ENCODE assay signal across 8 cellular contexts in genomic region chr14:105064721-105065143, GRCh38. TPM values are rescaled to one million over a fixed set of nuclear protein-coding genes. Genes with fewer than 3 reads are reported as not detected.
DNase-seq lines count a peak whose midpoint lies in the region; ATAC-seq and TF ChIP-seq lines count a peak whose summit lies in the region.

No MANE protein-coding gene starts in this region.

- H3K36me3 Mint-ChIP-seq in endodermal cell (ENCODE audit: low read depth) (no peaks in the 10 kb centered on the region), progenitor cell of endocrine pancreas (ENCODE audit: insufficient read depth) (no peaks in the 10 kb centered on the region)

- intact Hi-C loops in PC-3 (cut with micrococcal nuclease) = no loop called here

- no TSS peak for BruUV-seq in PC-3 (replicated peaks; lab: Mats Ljungman, UMichigan)

- H3K27me3 Mint-ChIP-seq in endodermal cell (ENCODE audit: insufficient read depth) = peaks cover 3% of the 10 kb centered on the region
- H3K27me3 Mint-ChIP-seq in progenitor cell of endocrine pancreas = peaks cover 3% of the 10 kb centered on the region

- H3K27ac Mint-ChIP-seq in endodermal cell (peak overlapping the region; percentile 39), progenitor cell of endocrine pancreas (peak overlapping the region; percentile 92)

- H3K27ac ChIP-seq in PC-3 (ENCODE audit: low read length) (no peak overlapping the region), endodermal cell (ENCODE audit: low read depth, low read length) (no peak overlapping the region)

- no peak overlapping the region for H3K4me3 Mint-ChIP-seq in endodermal cell
- peak overlapping the region; percentile 11 for H3K4me3 Mint-ChIP-seq in progenitor cell of endocrine pancreas (ENCODE audit: low read depth)

- H3K9me3 Mint-ChIP-seq in endodermal cell = no peaks in the 10 kb centered on the region
- H3K9me3 Mint-ChIP-seq in progenitor cell of endocrine pancreas (ENCODE audit: low read depth) = no peaks in the 10 kb centered on the region

- POLR2A ChIA-PET in PC-3 (lab: Charles Lee; ENCODE audit: unreplicated experiment) = no interaction called here

- H3K4me1 Mint-ChIP-seq in endodermal cell = no peaks in the 10 kb centered on the region
- H3K4me1 Mint-ChIP-seq in progenitor cell of endocrine pancreas (ENCODE audit: low read depth) = peaks cover 6% of the 10 kb centered on the region

- WGBS in endodermal cell (ENCODE audit: insufficient coverage in 1 of 2, insufficient read length in 1 of 2), 2 experiments = 92 to 93% methylated on average over 10 to 12 of the region's 12 CpGs

- H3K9ac ChIP-seq in PC-3 (ENCODE audit: low read length) = no peak overlapping the region
- no peak overlapping the region for H3K9ac ChIP-seq in endodermal cell (ENCODE audit: extremely low read depth, low read length, poor library complexity, severe bottlenecking)

- CTCF ChIA-PET in PC-3 (lab: Charles Lee) = no interaction called here

- H3K27me3 ChIP-seq in GM06990 (replicated peaks; ENCODE audit: control insufficient read depth, insufficient read depth, low read length) (no peaks in the 10 kb centered on the region), PC-3 (ENCODE audit: low read length) (no peaks in the 10 kb centered on the region), endodermal cell (ENCODE audit: control insufficient read depth, insufficient read depth, low read length, poor library complexity, severe bottlenecking) (no peaks in the 10 kb centered on the region)

- no peak overlapping the region for H2AFZ ChIP-seq in PC-3 (ENCODE audit: low read length)

- DNase-seq in GM06990 (ENCODE audit: extremely low read depth, insufficient read length) = peak; percentile 67
- peak; percentile 13 for DNase-seq in PC-3
- peak; percentile 71 for DNase-seq in endodermal cell
- DNase-seq in progenitor cell of endocrine pancreas (ENCODE audit: low spot score, unreplicated experiment) = no peak
- no peak for DNase-seq in effector CD8-positive, alpha-beta T cell (lab: John Stamatoyannopoulos, UW)
- DNase-seq in NCI-H128 (lab: John Stamatoyannopoulos, UW; ENCODE audit: unreplicated experiment) = no peak
- DNase-seq in NCI-H2171 (lab: John Stamatoyannopoulos, UW) = no peak

- H3K4me3 ChIP-seq in GM06990 (replicated peaks; ENCODE audit: low read depth, low read length) (peak overlapping the region; percentile 90), PC-3 (ENCODE audit: low read length) (no peak overlapping the region), endodermal cell (ENCODE audit: low read length) (no peak overlapping the region)

- TF ChIP-seq CTCF in GM06990 (IDR thresholded peaks at IDR 0.05; ENCODE audit: insufficient read depth, low read length, poor library complexity, severe bottlenecking) = no peak
- no peak for TF ChIP-seq CTCF in PC-3 (conservative IDR thresholded peaks at IDR 0.05; ENCODE audit: low read depth, low read length)
- TF ChIP-seq CTCF in endodermal cell (conservative IDR thresholded peaks at IDR 0.05) = no peak
- TF ChIP-seq CTCF in progenitor cell of endocrine pancreas (IDR thresholded peaks at IDR 0.05; ENCODE audit: unreplicated experiment) = no peak

- no peak overlapping the region for H3K4me2 ChIP-seq in PC-3 (ENCODE audit: low read length)

- H4K20me1 ChIP-seq in PC-3 (ENCODE audit: low read length) = no peaks in the 10 kb centered on the region

- no peaks in the 10 kb centered on the region for H3K9me2 ChIP-seq in PC-3 (replicated peaks; ENCODE audit: low read length)

- ATAC-seq in PC-3 (no peak), HG03039 (IDR thresholded peaks at IDR 0.05; ENCODE audit: unreplicated experiment) (no peak)

- H3K4me1 ChIP-seq in PC-3 (ENCODE audit: insufficient read depth, low read length) (peaks cover 20% of the 10 kb centered on the region), endodermal cell (ENCODE audit: control insufficient read depth, insufficient read depth, low read length) (no peaks in the 10 kb centered on the region)

- no peaks in the 10 kb centered on the region for H3F3A ChIP-seq in PC-3 (ENCODE audit: low read length, unreplicated experiment)

- H3K9me3 ChIP-seq in PC-3 (ENCODE audit: low read length) (no peaks in the 10 kb centered on the region), endodermal cell (ENCODE audit: control insufficient read depth, low read length) (no peaks in the 10 kb centered on the region)

- no peaks in the 10 kb centered on the region for H3K79me2 ChIP-seq in PC-3 (ENCODE audit: low read length)

- H3K36me3 ChIP-seq in GM06990 (ENCODE audit: control insufficient read depth, insufficient read depth, low read length) (peaks cover 9% of the 10 kb centered on the region), PC-3 (ENCODE audit: low read depth, low read length) (no peaks in the 10 kb centered on the region), endodermal cell (ENCODE audit: control insufficient read depth, insufficient read depth, low read length) (no peaks in the 10 kb centered on the region)

RNA-seq across cellular contexts. Expression of gene GPR132, which starts 0.5 kb away (rescaled TPM):
- total RNA-seq in PC-3 (2014; rRNA removed) (0.04 and 0.12 TPM in 2 replicates), endodermal cell (1 to 10 TPM in 1 of 2 donors, under 1 TPM in 1; 0.27 to 3.3 TPM), progenitor cell of endocrine pancreas (0.57 and 0.69 TPM in 2 replicates)
- polyA plus RNA-seq in endodermal cell (2013, experiment 1 of 2) = 0.25 TPM
- polyA plus RNA-seq in endodermal cell (2013, experiment 2 of 2) = 0.08 TPM

RNA-seq across cellular contexts. Expression of gene CDCA4, which starts 43.8 kb away (rescaled TPM):
- total RNA-seq in PC-3 (2014; rRNA removed) (113 and 133 TPM in 2 replicates), endodermal cell (10 to 100 TPM; 46.6 to 65.1 TPM), progenitor cell of endocrine pancreas (21.5 and 22.9 TPM in 2 replicates)
- 52.4 TPM for polyA plus RNA-seq in endodermal cell (2013, experiment 1 of 2)
- 53.2 TPM for polyA plus RNA-seq in endodermal cell (2013, experiment 2 of 2)

Comparison
In these comparisons a context has a peak if more than half of its experiments do, and no peak if none do; other contexts are left out.
1. DNase-seq: peak in GM06990 (single experiment), PC-3 (single experiment) and endodermal cell (single experiment); none in progenitor cell of endocrine pancreas (single experiment), effector CD8-positive, alpha-beta T cell (single experiment), NCI-H128 (single experiment) and NCI-H2171 (single experiment).